34 cellular contexts compared by ENCODE assay signal in genomic region chr15:80864666-80865065, GRCh38.
"Had no signal": no experiment of that assay in that cellular context is flagged by ENCODE, and none has a peak within 500 bp of the region (broad histone marks: within the 10 kb centered on the region; RNA-seq: fewer than 3 reads in every experiment).

No MANE protein-coding gene starts in this region.

- DNase-seq: Karpas-422, Kasumi-1, MG63, MM.1S, MV-4-11, NCI-H1048, NCI-H1092, NCI-H1092 treated with DMSO at 0.1 percent for 48 hours, NCI-H1105, NCI-H1105 treated with DMSO at 0.1 percent for 48 hours, NCI-H1417, NCI-H1417 treated with DMSO at 0.1 percent for 48 hours, NCI-H1436, NCI-H1436 treated with DMSO at 0.1 percent for 48 hours, NCI-H146, NCI-H1694, NCI-H1694 treated with DMSO at 0.1 percent for 48 hours, NCI-H187, NCI-H187 treated with DMSO at 0.1 percent for 48 hours, NCI-H1930, NCI-H2029, NCI-H2029 treated with DMSO at 0.1 percent for 48 hours, NCI-H2081, NCI-H2081 treated with DMSO at 0.1 percent for 48 hours, NCI-H2107, NCI-H2171, NCI-H2171 treated with DMSO at 0.1 percent for 48 hours, NCI-H2227 treated with DMSO at 0.1 percent for 48 hours, NCI-H226, NCI-H345, NCI-H446, NCI-H446 treated with DMSO at 0.1 percent for 48 hours, NCI-H510A, NCI-H510A treated with DMSO at 0.1 percent for 48 hours had no signal

- H3K4me3 ChIP-seq: MG63 had no signal

- H3K9me3 ChIP-seq: MG63 had no signal

- H3K36me3 ChIP-seq: MG63 had no signal
